In genomic region chr19:4472174-4472974, GRCh38 we compare ENCODE assay signal across 8 cellular contexts. TPM values are rescaled to one million over a fixed set of nuclear protein-coding genes. Genes with fewer than 3 reads are reported as not detected.
DNase-seq lines count a peak whose midpoint lies in the region; ATAC-seq and TF ChIP-seq lines count a peak whose summit lies in the region.

Gene HDGFL2 (plus strand): TSS chr19:4472297. CDS start chr19:4472351, 54 bp downstream.

- TF ChIP-seq EP300 in ovary (IDR thresholded peaks at IDR 0.05), result no peak

- H3K4me1 Mint-ChIP-seq in GM23338, result peaks cover 13% of the 10 kb centered on the region
- H3K4me1 Mint-ChIP-seq in activated CD4-positive, alpha-beta memory T cell treated with anti-CD3 and anti-CD28 coated beads, Interleukin-2, amount 10 ng/mL, durations not matched to agents 7 days and 5 days, result peaks cover 27% of the 10 kb centered on the region

- intact Hi-C loops in ovary (cut with DNase I), result no loop called here

- no peaks in the 10 kb centered on the region for H3K9me2 ChIP-seq in GM23338 (ENCODE audit: insufficient read depth)

- POLR2A ChIA-PET in activated CD4-positive, alpha-beta memory T cell treated with anti-CD3 and anti-CD28 coated beads, Interleukin-2, amount 10 ng/mL, durations not matched to agents 7 days and 5 days (lab: Charles Lee), result interaction anchor here (1.2 to 3.7 kb wide), 7 partner anchors 13 to 225 kb away, joined by 3 to 32 read pairs (median 7); partner anchors contain the start of genes CHAF1A and YJU2

- peak within 1 kb of the TSS; percentile 85 for H3K4me3 ChIP-seq in GM23338
- peak within 1 kb of the TSS; percentile 75 to 89 for H3K4me3 ChIP-seq in foreskin fibroblast (ENCODE audit: low read depth in 1 of 2, low read length in 2 of 2)
- peak within 1 kb of the TSS; percentile 99 for H3K4me3 ChIP-seq in ovary

- no peaks in the 10 kb centered on the region for H3K9me3 Mint-ChIP-seq in GM23338
- no peaks in the 10 kb centered on the region for H3K9me3 Mint-ChIP-seq in activated CD4-positive, alpha-beta memory T cell treated with anti-CD3 and anti-CD28 coated beads, Interleukin-2, amount 10 ng/mL, durations not matched to agents 7 days and 5 days

- ATAC-seq in GM23338, result no peak

- CTCF ChIA-PET in activated CD4-positive, alpha-beta memory T cell treated with anti-CD3 and anti-CD28 coated beads, Interleukin-2, amount 10 ng/mL, durations not matched to agents 7 days and 5 days (lab: Charles Lee), result interaction anchor here (1.0 to 1.9 kb wide), 9 partner anchors 11 to 319 kb away, joined by 3 to 9 read pairs (median 5); partner anchors contain the start of genes CHAF1A, FEM1A, UBXN6 and YJU2

- H3F3A ChIP-seq in GM23338 (replicated peaks; ENCODE audit: low read depth), result peaks cover 15% of the 10 kb centered on the region; the same call in 1 of the 2 replicates

- WGBS in ovary, 3 donors, result 0% methylated on average over 39 to 71 of the region's 71 CpGs

- H3K27me3 ChIP-seq in GM23338 (ENCODE audit: insufficient read depth) (no peaks in the 10 kb centered on the region), ovary (no peaks in the 10 kb centered on the region)

- H3K36me3 Mint-ChIP-seq in GM23338 (ENCODE audit: low read depth), result peaks cover 12% of the 10 kb centered on the region
- H3K36me3 Mint-ChIP-seq in activated CD4-positive, alpha-beta memory T cell treated with anti-CD3 and anti-CD28 coated beads, Interleukin-2, amount 10 ng/mL, durations not matched to agents 7 days and 5 days (ENCODE audit: low read depth), result peaks cover 6% of the 10 kb centered on the region

- H3K27me3 Mint-ChIP-seq in GM23338 (ENCODE audit: insufficient read depth, low read depth, poor library complexity), result peaks cover 11% of the 10 kb centered on the region
- H3K27me3 Mint-ChIP-seq in activated CD4-positive, alpha-beta memory T cell treated with anti-CD3 and anti-CD28 coated beads, Interleukin-2, amount 10 ng/mL, durations not matched to agents 7 days and 5 days, result no peaks in the 10 kb centered on the region

- no peak for TF ChIP-seq POLR2A in ovary (IDR thresholded peaks at IDR 0.05)

- H4K20me1 ChIP-seq in GM23338 (replicated peaks; ENCODE audit: insufficient read depth), result peaks cover 8% of the 10 kb centered on the region

- H3K4me3 Mint-ChIP-seq in GM23338, result peak within 1 kb of the TSS; percentile 85
- H3K4me3 Mint-ChIP-seq in activated CD4-positive, alpha-beta memory T cell treated with anti-CD3 and anti-CD28 coated beads, Interleukin-2, amount 10 ng/mL, durations not matched to agents 7 days and 5 days, result peak within 1 kb of the TSS; percentile 71

- peak within 1 kb of the TSS; percentile 85 for H3K4me2 ChIP-seq in GM23338

- DNase-seq in AG08396 (ENCODE audit: low spot score) (peak; percentile 23), GM23338 (ENCODE audit: low spot score) (no peak), foreskin fibroblast (no peak), ovary (peak in 2 of 5 donors; percentile 50 to 99), GF-D8 (lab: John Stamatoyannopoulos, UW) (no peak), inferior parietal cortex (ENCODE audit: extremely low spot score) (no peak)
- no peak for DNase-seq in activated CD4-positive, alpha-beta memory T cell treated with anti-CD3 and anti-CD28 coated beads, Interleukin-2, amount 10 ng/mL, durations not matched to agents 7 days and 5 days
- no peak for DNase-seq in stimulated activated CD4-positive, alpha-beta T cell treated with anti-CD3 and anti-CD28 coated beads, Interleukin-2, amount 100 ng/mL, for 48 hours

- H3K9me3 ChIP-seq in ovary, result no peaks in the 10 kb centered on the region

- TF ChIP-seq CTCF in GM23338 (conservative IDR thresholded peaks at IDR 0.05; ENCODE audit: low read depth in 2 of 2), result no peak
- TF ChIP-seq CTCF in foreskin fibroblast (IDR thresholded peaks at IDR 0.05; ENCODE audit: low read depth, low read length), result no peak
- TF ChIP-seq CTCF in ovary (IDR thresholded peaks at IDR 0.05), result no peak

- H3K4me1 ChIP-seq in GM23338 (ENCODE audit: insufficient read depth) (peaks cover 9% of the 10 kb centered on the region; the same call in 1 of the 2 replicates), ovary (ENCODE audit: insufficient read depth) (peaks cover 18% of the 10 kb centered on the region)

- H3K27ac ChIP-seq in GM23338 (ENCODE audit: low read depth) (peak within 1 kb of the TSS; percentile 6; the same call in 1 of the 2 replicates), ovary (peak within 1 kb of the TSS; percentile 59 to 74)

- H3K27ac Mint-ChIP-seq in GM23338, result peak within 1 kb of the TSS; percentile 83
- H3K27ac Mint-ChIP-seq in activated CD4-positive, alpha-beta memory T cell treated with anti-CD3 and anti-CD28 coated beads, Interleukin-2, amount 10 ng/mL, durations not matched to agents 7 days and 5 days, result peak within 1 kb of the TSS; percentile 31

- no peak within 1 kb of the TSS; the same call in 1 of the 2 replicates for H2AFZ ChIP-seq in GM23338

- H3K36me3 ChIP-seq in GM23338 (ENCODE audit: insufficient read depth), result 0 out of 2 replicates have a peak, but pooled peaks cover 17% of the 10 kb centered on the region
- H3K36me3 ChIP-seq in ovary, result no peaks in the 10 kb centered on the region

- peaks cover 33% of the 10 kb centered on the region for H3K79me2 ChIP-seq in GM23338 (replicated peaks; ENCODE audit: insufficient read depth)

TF ChIP-seq in GM23338, 12 proteins besides CTCF, POLR2A, EP300 and RAD21:
- TF ChIP-seq CREB1 (CRISPR knock-in tag; IDR thresholded peaks at IDR 0.05; ENCODE audit: low read depth) (no peak), ZNF331 (CRISPR knock-in tag; IDR thresholded peaks at IDR 0.05; ENCODE audit: low read depth) (no peak), ZNF114 (CRISPR knock-in tag; IDR thresholded peaks at IDR 0.05) (no peak), POLR2AphosphoS5 (IDR thresholded peaks at IDR 0.05; ENCODE audit: low read depth) (peak; percentile 46; the same call in 1 of the 2 replicates)

RNA-seq across cellular contexts. Expression of gene HDGFL2, which starts in this region (rescaled TPM):
- 94.6 and 113 TPM in 2 replicates for total RNA-seq in GM23338 (2014; rRNA removed; shearing (Covaris generic))
- polyA plus RNA-seq in GM23338 (2016; fragmentation: Nextera tagmentation; extraction: Ambion mirVana) (64.8 and 72.4 TPM in 2 replicates), ovary (10 to 100 TPM; 28.5 to 63.0 TPM)
- 10 to 100 TPM; 47.1 to 50.6 TPM for total RNA-seq in activated CD4-positive, alpha-beta memory T cell treated with anti-CD3 and anti-CD28 coated beads, Interleukin-2, amount 10 ng/mL, durations not matched to agents 7 days and 5 days
- total RNA-seq in ovary, result 10 to 100 TPM; 36.2 to 77.2 (median 64.4) TPM
